Comparison of ENCODE assay signal across 21 cellular contexts in the genomic region with DNA sequence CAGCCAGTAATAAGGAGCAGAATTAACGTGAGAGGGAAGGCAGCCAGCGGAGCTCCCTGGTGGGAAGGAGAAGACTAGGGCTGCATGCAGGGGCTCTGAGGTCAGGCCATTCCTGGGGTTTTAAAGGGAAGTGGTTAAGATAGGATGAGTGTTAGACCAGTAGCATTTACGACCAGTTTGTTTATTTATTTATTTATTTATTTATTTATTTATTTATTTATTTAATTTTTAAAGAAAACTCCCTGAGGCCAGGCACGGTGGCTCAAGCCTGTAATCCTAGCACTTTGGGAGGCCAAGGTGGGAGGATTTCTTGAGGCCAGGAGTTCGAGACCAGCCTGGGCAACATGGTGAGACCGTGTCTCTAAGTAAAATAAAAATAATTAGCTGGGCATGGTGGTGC.
DNase-seq lines count a peak whose midpoint lies in the region; ATAC-seq and TF ChIP-seq lines count a peak whose summit lies in the region.
"Had no signal": no experiment of that assay in that cellular context is flagged by ENCODE, and none has a peak within 500 bp of the region (broad histone marks: within the 10 kb centered on the region; RNA-seq: fewer than 3 reads in every experiment).

No MANE protein-coding gene starts in this region.

- H3K36me3 ChIP-seq in HUES48 (ENCODE audit: control insufficient read depth, insufficient read depth, low read length) = no peaks in the 10 kb centered on the region
- H3K36me3 ChIP-seq in thyroid gland = no peaks in the 10 kb centered on the region
- H3K36me3 ChIP-seq: BLaER1, Peyer's patch had no signal

- no peak overlapping the region for H3K9ac ChIP-seq in HUES48 (ENCODE audit: low read depth, low read length)
- H3K9ac ChIP-seq: BLaER1 had no signal

- H3K4me1 Mint-ChIP-seq in stimulated activated naive CD8-positive, alpha-beta T cell treated with anti-CD3 and anti-CD28 coated beads, Interleukin-15, amount 100 ng/mL, for 72 hours = no peaks in the 10 kb centered on the region
- H3K4me1 Mint-ChIP-seq: CD4-positive, alpha-beta memory T cell had no signal

- DNase-seq in EL (peak; percentile 18), fibroblast of mammary gland (ENCODE audit: low read depth) (peak; percentile 14), thyroid gland (no peak), hypothalamus (lab: John Stamatoyannopoulos, UW) (no peak)
- DNase-seq in stimulated activated naive CD8-positive, alpha-beta T cell treated with anti-CD3 and anti-CD28 coated beads, Interleukin-15, amount 100 ng/mL, for 72 hours = no peak
- DNase-seq: ACHN; Caco-2; CD4-positive, alpha-beta memory T cell; DMS153; GDM1; H7; Karpas-422; NCI-H1048; NCI-H1417 treated with DMSO at 0.1 percent for 48 hours; NCI-H187; NCI-H446; NCI-H526; Peyer's patch had no signal

- H3K9me3 Mint-ChIP-seq in stimulated activated naive CD8-positive, alpha-beta T cell treated with anti-CD3 and anti-CD28 coated beads, Interleukin-15, amount 100 ng/mL, for 72 hours = no peaks in the 10 kb centered on the region
- H3K9me3 Mint-ChIP-seq: CD4-positive, alpha-beta memory T cell had no signal

- H3K27me3 Mint-ChIP-seq in stimulated activated naive CD8-positive, alpha-beta T cell treated with anti-CD3 and anti-CD28 coated beads, Interleukin-15, amount 100 ng/mL, for 72 hours = peaks cover 14% of the 10 kb centered on the region

- H3K27ac Mint-ChIP-seq in stimulated activated naive CD8-positive, alpha-beta T cell treated with anti-CD3 and anti-CD28 coated beads, Interleukin-15, amount 100 ng/mL, for 72 hours = no peak overlapping the region
- H3K27ac Mint-ChIP-seq: CD4-positive, alpha-beta memory T cell had no signal

- 79 to 82% methylated on average over 6 of the region's 6 CpGs for WGBS in thyroid gland, 2 donors

- ATAC-seq in HG02763 (IDR thresholded peaks at IDR 0.05; ENCODE audit: unreplicated experiment) = no peak
- no peak for ATAC-seq in stimulated activated naive CD8-positive, alpha-beta T cell treated with anti-CD3 and anti-CD28 coated beads, Interleukin-15, amount 100 ng/mL, for 72 hours

- H3K9me3 ChIP-seq in HUES48 (ENCODE audit: control insufficient read depth, insufficient read depth, low read length) = no peaks in the 10 kb centered on the region
- H3K9me3 ChIP-seq in thyroid gland = no peaks in the 10 kb centered on the region
- H3K9me3 ChIP-seq: BLaER1, Caco-2, Peyer's patch had no signal

- H3K4me3 Mint-ChIP-seq in stimulated activated naive CD8-positive, alpha-beta T cell treated with anti-CD3 and anti-CD28 coated beads, Interleukin-15, amount 100 ng/mL, for 72 hours = no peak overlapping the region
- H3K4me3 Mint-ChIP-seq: CD4-positive, alpha-beta memory T cell had no signal

- H3K27me3 ChIP-seq in HUES48 (ENCODE audit: control insufficient read depth, insufficient read depth, low read length) (no peaks in the 10 kb centered on the region), thyroid gland (no peaks in the 10 kb centered on the region)
- H3K27me3 ChIP-seq: BLaER1, Peyer's patch had no signal

- H3K27ac ChIP-seq in HUES48 (ENCODE audit: low read depth, low read length) (peak overlapping the region; percentile 89), thyroid gland (peak overlapping the region in 2 of 3 donors; percentile 49 to 76)
- H3K27ac ChIP-seq: BLaER1, Peyer's patch had no signal

- intact Hi-C loops in thyroid gland (cut with DNase I) = no loop called here

- H3K4me1 ChIP-seq in HUES48 (ENCODE audit: control insufficient read depth, insufficient read depth, low read length) (peaks cover 52% of the 10 kb centered on the region), thyroid gland (peaks cover 16 to 26% of the 10 kb centered on the region in 2 donors)
- H3K4me1 ChIP-seq: Caco-2, Peyer's patch had no signal

- no peak for TF ChIP-seq POLR2A in thyroid gland (IDR thresholded peaks at IDR 0.05)

- TF ChIP-seq CTCF in fibroblast of mammary gland (conservative IDR thresholded peaks at IDR 0.05; ENCODE audit: control insufficient read depth, insufficient read depth, low read depth, low read length) (no peak), thyroid gland (IDR thresholded peaks at IDR 0.05) (no peak)

- H3K4me3 ChIP-seq in HUES48 (ENCODE audit: low read depth, low read length) (no peak overlapping the region), fibroblast of mammary gland (ENCODE audit: control insufficient read depth, low read depth, low read length) (no peak overlapping the region), thyroid gland (replicated peaks in 1 of 3) (no peak overlapping the region)
- H3K4me3 ChIP-seq: BLaER1, Peyer's patch had no signal

Comparison
In these comparisons a context has a peak if more than half of its experiments do, and no peak if none do; other contexts are left out.
1. DNase-seq: peak in EL (single experiment) and fibroblast of mammary gland (single experiment); none in thyroid gland (0 of 2), hypothalamus (0 of 51) and stimulated activated naive CD8-positive, alpha-beta T cell treated with anti-CD3 and anti-CD28 coated beads, Interleukin-15, amount 100 ng/mL, for 72 hours (0 of 2).